In genomic region chr7:128391805-128392204, GRCh38 we compare ENCODE assay signal across 1 cellular context.
TF ChIP-seq lines count a peak whose summit lies in the region.

No MANE protein-coding gene starts in this region.

TF ChIP-seq in GM12878, 131 proteins besides CTCF, POLR2A, EP300 and RAD21:
- TF ChIP-seq MTA2 (IDR thresholded peaks at IDR 0.05; ENCODE audit: low read depth) (no peak), HDAC6 (IDR thresholded peaks at IDR 0.05; ENCODE audit: unreplicated experiment) (no peak), SREBF2 (IDR thresholded peaks at IDR 0.05; ENCODE audit: low read length) (no peak), PML (IDR thresholded peaks at IDR 0.05; ENCODE audit: low read length) (no peak), ZZZ3 (IDR thresholded peaks at IDR 0.05; ENCODE audit: control insufficient read depth, insufficient read length, low read depth) (no peak), PRDM15 (CRISPR knock-in tag; IDR thresholded peaks at IDR 0.05) (no peak), ESRRA (IDR thresholded peaks at IDR 0.05; ENCODE audit: low read length) (no peak), YBX1 (IDR thresholded peaks at IDR 0.05) (no peak), CBX5 (IDR thresholded peaks at IDR 0.05; ENCODE audit: low read depth) (no peak), NBN (IDR thresholded peaks at IDR 0.05) (no peak), SIN3A (IDR thresholded peaks at IDR 0.05; ENCODE audit: low read depth, low read length) (no peak), IKZF1 (conservative IDR thresholded peaks at IDR 0.05) (no peak), POU2F2 (IDR thresholded peaks at IDR 0.05; ENCODE audit: borderline replicate concordance, low read depth, low read length) (no peak), ATF2 (IDR thresholded peaks at IDR 0.05; ENCODE audit: low read length) (no peak), WRNIP1 (IDR thresholded peaks at IDR 0.05; ENCODE audit: borderline replicate concordance, low read depth, low read length) (no peak), ZNF274 (IDR thresholded peaks at IDR 0.05; ENCODE audit: insufficient read depth, insufficient read length) (no peak), USF1 (IDR thresholded peaks at IDR 0.05; ENCODE audit: borderline replicate concordance, extremely low read length, insufficient read depth, low read depth, low read length) (no peak), BHLHE40 (IDR thresholded peaks at IDR 0.05; ENCODE audit: borderline replicate concordance in 1 of 2, low read depth in 2 of 2, low read length in 1 of 2) (no peak), NR2C1 (IDR thresholded peaks at IDR 0.05) (no peak)
TF ChIP-seq in GM12878: peak in this region for 0.
